ENCODE assay signal across 15 cellular contexts in the genomic region with DNA sequence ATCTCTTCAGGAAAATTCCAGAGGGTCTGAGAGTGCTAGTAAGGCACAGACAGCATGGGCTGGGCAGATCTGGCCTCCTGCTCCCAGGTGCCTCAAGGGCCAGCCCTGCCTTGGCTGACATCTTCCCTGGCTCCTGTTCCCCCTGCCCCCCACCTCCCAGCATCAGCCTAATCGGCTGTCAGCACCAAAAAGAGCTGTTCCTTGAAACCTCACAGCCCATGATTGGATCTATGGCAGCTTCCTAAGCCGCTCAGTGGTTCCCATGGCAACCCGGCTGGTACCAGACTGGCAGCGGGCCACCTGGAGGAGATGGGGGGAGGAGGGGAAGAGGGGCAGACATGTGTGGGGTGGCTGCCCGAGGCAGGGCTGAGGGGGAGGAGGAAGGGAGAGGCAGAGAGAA.
A peak's percentile ranks its signal among the peaks of the same experiment; 100 is the strongest.
DNase-seq lines count a peak whose midpoint lies in the region; TF ChIP-seq lines count a peak whose summit lies in the region.
"Had no signal": no experiment of that assay in that cellular context is flagged by ENCODE, and none has a peak within 500 bp of the region (broad histone marks: within the 10 kb centered on the region; RNA-seq: fewer than 3 reads in every experiment).

No MANE protein-coding gene starts in this region.

- DNase-seq in COR-L47 (lab: John Stamatoyannopoulos, UW) (peak; percentile 90), NCI-H1092 (lab: John Stamatoyannopoulos, UW) (peak; percentile 71), SK-N-DZ (ENCODE audit: low spot score) (peak; percentile 15), medulla oblongata (ENCODE audit: extremely low spot score) (peak; percentile 54), mesothelial cell of epicardium (ENCODE audit: low spot score in 2 of 2, unreplicated experiment in 2 of 2) (no peak), SIG-M5 treated with dmso at 0.1 percent for 504 hours (lab: John Stamatoyannopoulos, UW; ENCODE audit: unreplicated experiment) (no peak), AG08396 (ENCODE audit: low spot score) (no peak)
- no peak for DNase-seq in activated CD4-positive, alpha-beta T cell treated with anti-CD3 and anti-CD28 coated beads, Interleukin-2, amount 10 ng/mL, durations not matched to agents 7 days and 5 days
- DNase-seq: activated CD4-positive, alpha-beta T cell treated with anti-CD3 and anti-CD28 coated beads for 48 hours; DMS153; foreskin fibroblast; left ventricle myocardium inferior; NCI-H2029; SIG-M5 had no signal

- no peaks in the 10 kb centered on the region for H3K9me3 Mint-ChIP-seq in activated CD4-positive, alpha-beta T cell treated with anti-CD3 and anti-CD28 coated beads, Interleukin-2, amount 10 ng/mL, durations not matched to agents 7 days and 5 days
- no peaks in the 10 kb centered on the region for H3K9me3 Mint-ChIP-seq in mesothelial cell of epicardium

- no peak overlapping the region for H3K27ac Mint-ChIP-seq in activated CD4-positive, alpha-beta T cell treated with anti-CD3 and anti-CD28 coated beads, Interleukin-2, amount 10 ng/mL, durations not matched to agents 7 days and 5 days
- no peak overlapping the region for H3K27ac Mint-ChIP-seq in mesothelial cell of epicardium
- H3K27ac Mint-ChIP-seq: B cell had no signal

- POLR2A ChIA-PET in activated CD4-positive, alpha-beta T cell treated with anti-CD3 and anti-CD28 coated beads, Interleukin-2, amount 10 ng/mL, durations not matched to agents 7 days and 5 days (lab: Charles Lee): no interaction called here

- H3K36me3 Mint-ChIP-seq in activated CD4-positive, alpha-beta T cell treated with anti-CD3 and anti-CD28 coated beads, Interleukin-2, amount 10 ng/mL, durations not matched to agents 7 days and 5 days (ENCODE audit: low read depth): no peaks in the 10 kb centered on the region
- H3K36me3 Mint-ChIP-seq in mesothelial cell of epicardium: no peaks in the 10 kb centered on the region

- CTCF ChIA-PET in activated CD4-positive, alpha-beta T cell treated with anti-CD3 and anti-CD28 coated beads, Interleukin-2, amount 10 ng/mL, durations not matched to agents 7 days and 5 days (lab: Charles Lee): no interaction called here

- no peak for TF ChIP-seq CTCF in mesothelial cell of epicardium (IDR thresholded peaks at IDR 0.05; ENCODE audit: unreplicated experiment)

- peaks cover 19% of the 10 kb centered on the region for H3K27me3 Mint-ChIP-seq in activated CD4-positive, alpha-beta T cell treated with anti-CD3 and anti-CD28 coated beads, Interleukin-2, amount 10 ng/mL, durations not matched to agents 7 days and 5 days
- peaks cover 84% of the 10 kb centered on the region for H3K27me3 Mint-ChIP-seq in mesothelial cell of epicardium (ENCODE audit: low read depth)

- no peaks in the 10 kb centered on the region for H3K4me1 Mint-ChIP-seq in activated CD4-positive, alpha-beta T cell treated with anti-CD3 and anti-CD28 coated beads, Interleukin-2, amount 10 ng/mL, durations not matched to agents 7 days and 5 days
- no peaks in the 10 kb centered on the region for H3K4me1 Mint-ChIP-seq in mesothelial cell of epicardium

- H3K4me3 Mint-ChIP-seq in activated CD4-positive, alpha-beta T cell treated with anti-CD3 and anti-CD28 coated beads, Interleukin-2, amount 10 ng/mL, durations not matched to agents 7 days and 5 days: no peak overlapping the region
- H3K4me3 Mint-ChIP-seq in mesothelial cell of epicardium: no peak overlapping the region
- H3K4me3 Mint-ChIP-seq: B cell had no signal

Comparison
In these comparisons a context has a peak if more than half of its experiments do, and no peak if none do; other contexts are left out.
1. DNase-seq: peak in COR-L47 (single experiment), NCI-H1092 (single experiment), SK-N-DZ (single experiment) and medulla oblongata (single experiment); none in activated CD4-positive, alpha-beta T cell treated with anti-CD3 and anti-CD28 coated beads, Interleukin-2, amount 10 ng/mL, durations not matched to agents 7 days and 5 days (single experiment), mesothelial cell of epicardium (0 of 2), SIG-M5 treated with dmso at 0.1 percent for 504 hours (single experiment) and AG08396 (single experiment).